Comparison of ENCODE assay signal across 8 cellular contexts in the genomic region with DNA sequence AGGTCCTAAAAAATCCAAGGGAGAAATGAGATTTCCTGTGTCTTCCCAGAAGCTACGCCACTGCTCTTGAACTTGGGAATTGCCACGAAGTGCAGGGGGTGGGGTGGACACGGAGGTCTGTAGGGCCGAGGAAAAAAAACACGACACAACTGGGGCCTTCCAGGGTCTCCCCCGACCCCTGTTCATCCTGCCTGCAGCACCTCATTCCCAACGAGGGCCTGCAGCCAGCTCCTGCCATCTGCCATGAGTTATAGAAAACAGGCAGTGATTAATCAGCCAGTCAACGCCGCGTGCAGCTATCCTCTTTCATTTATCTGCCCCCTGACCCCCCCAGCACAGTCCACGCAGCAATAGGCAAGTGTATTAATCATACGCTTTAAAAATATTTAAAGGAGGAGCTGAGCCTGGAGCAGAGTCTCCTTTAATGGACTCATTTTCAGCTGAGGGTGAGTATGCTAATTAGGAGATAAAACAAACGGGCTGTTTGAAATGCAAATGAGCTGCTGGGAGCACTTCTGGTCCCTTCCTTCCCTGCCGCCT.
DNase-seq lines count a peak whose midpoint lies in the region; ATAC-seq and TF ChIP-seq lines count a peak whose summit lies in the region.

No MANE protein-coding gene starts in this region.

- peak; percentile 52 to 71 for ATAC-seq in natural killer cell treated with Interleukin-12 subunit alpha and Interleukin-12 subunit beta and Interleukin-15 and Interleukin-18, amount 100 ng/mL, for 72 hours
- ATAC-seq in natural killer cell, result no peak
- ATAC-seq in gastroesophageal sphincter, result peak; percentile 59
- ATAC-seq in GM19023 (IDR thresholded peaks at IDR 0.05; ENCODE audit: unreplicated experiment), result no peak
- ATAC-seq in CD4-positive, alpha-beta T cell (ENCODE audit: poor library complexity), result no peak

- no peaks in the 10 kb centered on the region for H3K36me3 Mint-ChIP-seq in natural killer cell treated with Interleukin-12 subunit alpha and Interleukin-12 subunit beta and Interleukin-15 and Interleukin-18, amount 100 ng/mL, for 72 hours
- H3K36me3 Mint-ChIP-seq in natural killer cell, result no peaks in the 10 kb centered on the region
- no peaks in the 10 kb centered on the region for H3K36me3 Mint-ChIP-seq in CD4-positive, alpha-beta T cell (ENCODE audit: low read depth)

- H3K27ac Mint-ChIP-seq in natural killer cell treated with Interleukin-12 subunit alpha and Interleukin-12 subunit beta and Interleukin-15 and Interleukin-18, amount 100 ng/mL, for 72 hours, result no peak overlapping the region
- no peak overlapping the region for H3K27ac Mint-ChIP-seq in natural killer cell
- no peak overlapping the region for H3K27ac Mint-ChIP-seq in CD4-positive, alpha-beta T cell

- WGBS in gastroesophageal sphincter (ENCODE audit: low coverage in 1 of 2), 2 donors, result 0 to 9% methylated on average over 2 to 14 of the region's 14 CpGs

- H3K9me3 ChIP-seq in gastroesophageal sphincter, result no peaks in the 10 kb centered on the region
- H3K9me3 ChIP-seq in CD4-positive, alpha-beta T cell (ENCODE audit: control insufficient read depth, low read length), result no peaks in the 10 kb centered on the region

- CTCF ChIA-PET in CD4-positive, alpha-beta T cell (lab: Charles Lee), result no interaction called here

- H3K27me3 ChIP-seq in gastroesophageal sphincter, result peaks cover 33% of the 10 kb centered on the region
- peaks cover 24% of the 10 kb centered on the region for H3K27me3 ChIP-seq in CD4-positive, alpha-beta T cell (ENCODE audit: control insufficient read depth, insufficient read depth, low read length)

- H3K4me3 Mint-ChIP-seq in natural killer cell treated with Interleukin-12 subunit alpha and Interleukin-12 subunit beta and Interleukin-15 and Interleukin-18, amount 100 ng/mL, for 72 hours, result no peak overlapping the region
- H3K4me3 Mint-ChIP-seq in natural killer cell, result no peak overlapping the region
- no peak overlapping the region for H3K4me3 Mint-ChIP-seq in CD4-positive, alpha-beta T cell

- peaks cover 0 to 2% of the 10 kb centered on the region in 2 donors for H3K4me1 Mint-ChIP-seq in natural killer cell treated with Interleukin-12 subunit alpha and Interleukin-12 subunit beta and Interleukin-15 and Interleukin-18, amount 100 ng/mL, for 72 hours (ENCODE audit: low read depth in 2 of 2)
- H3K4me1 Mint-ChIP-seq in natural killer cell, result peaks cover 0 to 2% of the 10 kb centered on the region in 2 donors
- no peaks in the 10 kb centered on the region for H3K4me1 Mint-ChIP-seq in CD4-positive, alpha-beta T cell (ENCODE audit: low read depth)

- peaks cover 0 to 30% (median 10%) of the 10 kb centered on the region in 3 donors for H3K4me1 ChIP-seq in gastroesophageal sphincter

- TF ChIP-seq EP300 in gastroesophageal sphincter (IDR thresholded peaks at IDR 0.05), result no peak

- H3K27ac ChIP-seq in gastroesophageal sphincter, result peak overlapping the region in 2 of 4 donors; percentile 53 to 54
- no peak overlapping the region for H3K27ac ChIP-seq in CD4-positive, alpha-beta T cell (ENCODE audit: low read depth, low read length)

- TF ChIP-seq POLR2A in NB4 (IDR thresholded peaks at IDR 0.05; ENCODE audit: extremely low read depth, insufficient read length) (peak; percentile 96), gastroesophageal sphincter (IDR thresholded peaks at IDR 0.05) (peak in 1 of 2 donors; percentile 28)

- H3K9me3 Mint-ChIP-seq in natural killer cell treated with Interleukin-12 subunit alpha and Interleukin-12 subunit beta and Interleukin-15 and Interleukin-18, amount 100 ng/mL, for 72 hours, result no peaks in the 10 kb centered on the region
- H3K9me3 Mint-ChIP-seq in natural killer cell, result no peaks in the 10 kb centered on the region
- no peaks in the 10 kb centered on the region for H3K9me3 Mint-ChIP-seq in CD4-positive, alpha-beta T cell

- no peak for DNase-seq in natural killer cell treated with Interleukin-12 subunit alpha and Interleukin-12 subunit beta and Interleukin-15 and Interleukin-18, amount 100 ng/mL, for 72 hours (ENCODE audit: low spot score)
- DNase-seq in natural killer cell (no peak), NB4 (ENCODE audit: low read depth) (peak; percentile 88), UCSD-AML1 (lab: John Stamatoyannopoulos, UW; ENCODE audit: unreplicated experiment) (peak; percentile 52), smooth muscle cell of the brain vasculature (ENCODE audit: low read depth, low spot score) (peak; percentile 39)
- no peak for DNase-seq in CD4-positive, alpha-beta T cell

- H3K4me3 ChIP-seq in NB4 (ENCODE audit: low read depth, low read length) (no peak overlapping the region), gastroesophageal sphincter (peak overlapping the region in 1 of 2 donors; percentile 28)

- peaks cover 0 to 2% of the 10 kb centered on the region in 2 donors for H3K27me3 Mint-ChIP-seq in natural killer cell treated with Interleukin-12 subunit alpha and Interleukin-12 subunit beta and Interleukin-15 and Interleukin-18, amount 100 ng/mL, for 72 hours
- peaks cover 4 to 14% of the 10 kb centered on the region in 2 donors for H3K27me3 Mint-ChIP-seq in natural killer cell (ENCODE audit: low read depth in 2 of 2)
- H3K27me3 Mint-ChIP-seq in CD4-positive, alpha-beta T cell, result peaks cover 41% of the 10 kb centered on the region

- H3K36me3 ChIP-seq in gastroesophageal sphincter, result no peaks in the 10 kb centered on the region

- intact Hi-C loops in natural killer cell (cut with micrococcal nuclease), result no loop called here
- intact Hi-C loops in CD4-positive, alpha-beta T cell (cut with DNase I, micrococcal nuclease), result loop anchor here in 1 of 2 experiments (5.0 kb wide), 1 partner anchor 383 kb away; no protein-coding TSS in a partner anchor

- TF ChIP-seq CTCF in natural killer cell (IDR thresholded peaks at IDR 0.05), result no peak
- no peak for TF ChIP-seq CTCF in NB4 (IDR thresholded peaks at IDR 0.05; ENCODE audit: low read depth, low read length)
- no peak for TF ChIP-seq CTCF in gastroesophageal sphincter (IDR thresholded peaks at IDR 0.05)
- no peak for TF ChIP-seq CTCF in CD4-positive, alpha-beta T cell (IDR thresholded peaks at IDR 0.05)

- POLR2A ChIA-PET in CD4-positive, alpha-beta T cell (lab: Charles Lee), result no interaction called here

Comparison
In these comparisons a context has a peak if more than half of its experiments do, and no peak if none do; other contexts are left out.
1. ATAC-seq: peak in natural killer cell treated with Interleukin-12 subunit alpha and Interleukin-12 subunit beta and Interleukin-15 and Interleukin-18, amount 100 ng/mL, for 72 hours (2 of 2) and gastroesophageal sphincter (single experiment); none in natural killer cell (0 of 3), GM19023 (single experiment) and CD4-positive, alpha-beta T cell (single experiment).
2. DNase-seq: peak in NB4 (single experiment), UCSD-AML1 (single experiment) and smooth muscle cell of the brain vasculature (single experiment); none in natural killer cell treated with Interleukin-12 subunit alpha and Interleukin-12 subunit beta and Interleukin-15 and Interleukin-18, amount 100 ng/mL, for 72 hours (single experiment), natural killer cell (single experiment) and CD4-positive, alpha-beta T cell (0 of 10).